Comparison of ENCODE assay signal across 1 cellular context in genomic region chrX:119990409-119990994, GRCh38.
TF ChIP-seq lines count a peak whose summit lies in the region.

No MANE protein-coding gene starts in this region.

TF ChIP-seq in WTC11, 78 proteins besides CTCF, POLR2A, EP300 and RAD21 (continued from another document):
- no peak for TF ChIP-seq AFF4 (CRISPR knock-in tag; IDR thresholded peaks at IDR 0.05; ENCODE audit: borderline replicate concordance)
- no peak for TF ChIP-seq GABPB1 (CRISPR knock-in tag; IDR thresholded peaks at IDR 0.05)
- TF ChIP-seq E2F5 (CRISPR knock-in tag; IDR thresholded peaks at IDR 0.05), result no peak
TF ChIP-seq in WTC11: peak in this region for 0.
